Comparison of ENCODE assay signal across 9 cellular contexts in genomic region chr7:28615091-28615490, GRCh38.
DNase-seq lines count a peak whose midpoint lies in the region; ATAC-seq, FAIRE-seq and TF ChIP-seq lines count a peak whose summit lies in the region.
"Had no signal": no experiment of that assay in that cellular context is flagged by ENCODE, and none has a peak within 500 bp of the region (broad histone marks: within the 10 kb centered on the region; RNA-seq: fewer than 3 reads in every experiment).

No MANE protein-coding gene starts in this region.

- CTCF ChIA-PET in endothelial cell of umbilical vein (lab: Charles Lee) = interaction anchor here (0.7 to 2.2 kb wide), 12 partner anchors 8 to 306 kb away, joined by 3 to 29 read pairs (median 4); no protein-coding TSS in a partner anchor

- no peak for TF ChIP-seq POLR2A in endothelial cell of umbilical vein (IDR thresholded peaks at IDR 0.05; ENCODE audit: low read depth, low read length)

- dilution Hi-C loops in endothelial cell of umbilical vein (cut with MboI; ENCODE audit: extremely low pct_ligation_motif_present, low sequenced_read_pairs) = no loop called here

- intact Hi-C loops in endothelial cell of umbilical vein (cut with micrococcal nuclease) = loop anchor here (1.0 kb wide), 1 partner anchor 239 kb away; no protein-coding TSS in a partner anchor

- H3K36me3 ChIP-seq in MM.1S (replicated peaks; ENCODE audit: insufficient read depth, low read length) (no peaks in the 10 kb centered on the region), endothelial cell of umbilical vein (ENCODE audit: control insufficient read depth in 2 of 2, extremely low read depth in 1 of 2, insufficient read depth in 2 of 2, low read length in 2 of 2) (no peaks in the 10 kb centered on the region)

- no peaks in the 10 kb centered on the region for H3K27me3 ChIP-seq in MM.1S (replicated peaks; ENCODE audit: insufficient read depth, low read length)
- no peaks in the 10 kb centered on the region for H3K27me3 ChIP-seq in endothelial cell of umbilical vein (ENCODE audit: control insufficient read depth in 2 of 2, insufficient read depth in 2 of 2, low read length in 2 of 2)
- H3K27me3 ChIP-seq in foreskin keratinocyte = no peaks in the 10 kb centered on the region

- no peak overlapping the region for H2AFZ ChIP-seq in MM.1S (ENCODE audit: low read length)
- no peak overlapping the region for H2AFZ ChIP-seq in endothelial cell of umbilical vein (ENCODE audit: low read depth, low read length)

- POLR2A ChIA-PET in endothelial cell of umbilical vein (lab: Charles Lee) = no interaction called here

- ATAC-seq in foreskin keratinocyte = no peak
- ATAC-seq: natural killer cell had no signal

- no peak overlapping the region for H3K9ac ChIP-seq in MM.1S (ENCODE audit: low read length)
- H3K9ac ChIP-seq in endothelial cell of umbilical vein (replicated peaks; ENCODE audit: extremely low read depth, insufficient read depth, low read length) = no peak overlapping the region

- H3F3A ChIP-seq in MM.1S (ENCODE audit: insufficient read depth, low read length) = no peaks in the 10 kb centered on the region

- DNase-seq in GM12864 (ENCODE audit: low read depth) (no peak), MM.1S (no peak), endothelial cell of umbilical vein (ENCODE audit: low read depth, low spot score) (peak; percentile 42), pons (ENCODE audit: low spot score) (peak; percentile 36), foreskin keratinocyte (no peak), germinal center (ENCODE audit: low spot score) (no peak), kidney tubule cell (ENCODE audit: low spot score) (no peak)
- DNase-seq: Kasumi-1, natural killer cell had no signal

- no peak for FAIRE-seq in endothelial cell of umbilical vein (lab: Jason Lieb, UNC)

- H3K79me2 ChIP-seq in MM.1S (ENCODE audit: low read length) (no peaks in the 10 kb centered on the region), endothelial cell of umbilical vein (ENCODE audit: control insufficient read depth, insufficient read depth, low read length) (no peaks in the 10 kb centered on the region)

- H4K20me1 ChIP-seq in MM.1S (ENCODE audit: insufficient read depth, low read length) (no peaks in the 10 kb centered on the region), endothelial cell of umbilical vein (replicated peaks; ENCODE audit: control insufficient read depth, extremely low read depth, insufficient read depth, low read length) (no peaks in the 10 kb centered on the region)

- H3K4me2 ChIP-seq in MM.1S (ENCODE audit: low read depth, low read length) = no peak overlapping the region
- H3K4me2 ChIP-seq in endothelial cell of umbilical vein (ENCODE audit: insufficient read depth, low read length) = no peak overlapping the region

- no peaks in the 10 kb centered on the region for H3K9me2 ChIP-seq in MM.1S (replicated peaks; ENCODE audit: insufficient read depth, low read length)

- H3K9me3 ChIP-seq in MM.1S (replicated peaks; ENCODE audit: insufficient read depth, low read length) (no peaks in the 10 kb centered on the region), endothelial cell of umbilical vein (replicated peaks; ENCODE audit: control insufficient read depth, insufficient read depth, low read length) (no peaks in the 10 kb centered on the region)

- no peak overlapping the region for H3K4me3 ChIP-seq in GM12864 (ENCODE audit: low read depth, low read length)
- H3K4me3 ChIP-seq in MM.1S (ENCODE audit: low read length) = no peak overlapping the region
- H3K4me3 ChIP-seq in endothelial cell of umbilical vein (replicated peaks in 1 of 3; ENCODE audit: insufficient read depth in 1 of 3, low read depth in 1 of 3, low read length in 3 of 3) = no peak overlapping the region

- H3K4me1 ChIP-seq in MM.1S (ENCODE audit: low read length) (no peaks in the 10 kb centered on the region), endothelial cell of umbilical vein (ENCODE audit: control insufficient read depth, extremely low read depth, insufficient read depth, low read length) (no peaks in the 10 kb centered on the region), foreskin keratinocyte (peaks cover 19% of the 10 kb centered on the region)

- TF ChIP-seq CTCF in GM12864 (IDR thresholded peaks at IDR 0.05; ENCODE audit: low read depth, low read length, missing control alignments) (peak; percentile 25), MM.1S (IDR thresholded peaks at IDR 0.05; ENCODE audit: low read length) (peak; percentile 22; the same call in 1 of the 2 replicates), endothelial cell of umbilical vein (IDR thresholded peaks at IDR 0.05; ENCODE audit: extremely low read depth in 1 of 2, insufficient read depth in 1 of 2, low read depth in 1 of 2, low read length in 2 of 2) (peak in 1 of 2 donors; percentile 45), foreskin keratinocyte (conservative IDR thresholded peaks at IDR 0.05) (no peak)

- H3K27ac ChIP-seq in MM.1S (ENCODE audit: low read length) (no peak overlapping the region), endothelial cell of umbilical vein (ENCODE audit: insufficient read depth, low read depth, low read length) (no peak overlapping the region), foreskin keratinocyte (no peak overlapping the region)

- BruUV-seq in endothelial cell of umbilical vein (replicated peaks; lab: Mats Ljungman, UMichigan) = no TSS peak

- H3K9me1 ChIP-seq in endothelial cell of umbilical vein (replicated peaks; ENCODE audit: control insufficient read depth, extremely low read depth, insufficient read depth, low read length) = no peaks in the 10 kb centered on the region

TF ChIP-seq in endothelial cell of umbilical vein, 7 proteins besides CTCF, POLR2A, EP300 and RAD21:
- TF ChIP-seq GATA2 (IDR thresholded peaks at IDR 0.05; ENCODE audit: insufficient read depth, insufficient read length, low read depth, low read length) = no peak
- TF ChIP-seq FOS (IDR thresholded peaks at IDR 0.05; ENCODE audit: borderline replicate concordance, insufficient read depth, low read length) = no peak
- no peak for TF ChIP-seq JUN (IDR thresholded peaks at IDR 0.05; ENCODE audit: borderline replicate concordance, insufficient read depth, insufficient read length, low read depth)
- TF ChIP-seq MAX (IDR thresholded peaks at IDR 0.05; ENCODE audit: insufficient read depth, insufficient read length) = no peak
- TF ChIP-seq POLR2AphosphoS5 (IDR thresholded peaks at IDR 0.05; ENCODE audit: insufficient read depth, low read depth, low read length) = no peak
- no peak for TF ChIP-seq EZH2 (IDR thresholded peaks at IDR 0.05; ENCODE audit: borderline replicate concordance, low read depth, low read length, severe bottlenecking)
- no peak for TF ChIP-seq MYC (IDR thresholded peaks at IDR 0.05; ENCODE audit: low read depth, low read length)
TF ChIP-seq in endothelial cell of umbilical vein: peak in this region for 0.

Comparison
In these comparisons a context has a peak if more than half of its experiments do, and no peak if none do; other contexts are left out.
1. DNase-seq: peak in endothelial cell of umbilical vein (single experiment) and pons (single experiment); none in GM12864 (single experiment), MM.1S (single experiment), foreskin keratinocyte (0 of 2), germinal center (single experiment) and kidney tubule cell (single experiment).